ENCODE assay signal across 40 cellular contexts in genomic region chr10:36033808-36034207, GRCh38.
"Had no signal": no experiment of that assay in that cellular context is flagged by ENCODE, and none has a peak within 500 bp of the region (broad histone marks: within the 10 kb centered on the region; RNA-seq: fewer than 3 reads in every experiment).

No MANE protein-coding gene starts in this region.

- H3K27ac ChIP-seq: adrenal gland, ascending aorta, brain microvascular endothelial cell, breast epithelium, cardiac muscle cell had no signal

- H3K9me3 Mint-ChIP-seq: activated naive CD4-positive, alpha-beta T cell treated with anti-CD3 and anti-CD28 coated beads for 36 hours; activated naive CD4-positive, alpha-beta T cell treated with anti-CD3 and anti-CD28 coated beads, Interleukin-2, amount 10 ng/mL, durations not matched to agents 7 days and 5 days; activated naive CD4-positive, alpha-beta T cell treated with anti-CD3 and anti-CD28 coated beads, Interleukin-2, amount 50 U/mL, for 24 hours; activated naive CD8-positive, alpha-beta T cell treated with anti-CD3 and anti-CD28 coated beads for 36 hours; activated naive CD8-positive, alpha-beta T cell treated with anti-CD3 and anti-CD28 coated beads, Interleukin-2, amount 10 ng/mL, durations not matched to agents 7 days and 5 days; activated naive CD8-positive, alpha-beta T cell treated with anti-CD3 and anti-CD28 coated beads, Interleukin-2, amount 50 U/mL, for 24 hours; activated T-cell treated with anti-CD3 and anti-CD28 coated beads, Interleukin-2, amount 50 U/mL, for 24 hours; activated T-cell treated with anti-CD3 and anti-CD28 coated beads, Interleukin-2, amount 50 U/mL, for 4 hours; activated T-cell treated with anti-CD3 and anti-CD28 coated beads, Interleukin-2, amount 50 U/mL, for 72 hours; activated T-helper 1 cell treated with anti-CD3 and anti-CD28 coated beads, Interleukin-12 subunit alpha, Interleukin-12 subunit beta, Interleukin-2, Interleukin-4 antibody, amounts not matched to agents 30 ng/mL and 10 ng/mL and 1 ng/mL, durations not matched to agents 14 hours and 24 hours and 36 hours; activated T-helper 2 cell treated with anti-CD3 and anti-CD28 coated beads, Interferon-gamma antibody, Interleukin-2, Interleukin-4, amounts not matched to agents 10 μg/mL and 5 μg/mL and 100 μg/mL, durations not matched to agents 14 hours and 24 hours and 36 hours had no signal

- H3K4me3 Mint-ChIP-seq: activated naive CD4-positive, alpha-beta T cell treated with anti-CD3 and anti-CD28 coated beads for 36 hours; activated naive CD4-positive, alpha-beta T cell treated with anti-CD3 and anti-CD28 coated beads, Interleukin-2, amount 10 ng/mL, durations not matched to agents 7 days and 5 days; activated naive CD4-positive, alpha-beta T cell treated with anti-CD3 and anti-CD28 coated beads, Interleukin-2, amount 50 U/mL, for 24 hours; activated naive CD8-positive, alpha-beta T cell; activated naive CD8-positive, alpha-beta T cell treated with anti-CD3 and anti-CD28 coated beads for 36 hours; activated naive CD8-positive, alpha-beta T cell treated with anti-CD3 and anti-CD28 coated beads, Interleukin-2, amount 10 ng/mL, durations not matched to agents 7 days and 5 days; activated naive CD8-positive, alpha-beta T cell treated with anti-CD3 and anti-CD28 coated beads, Interleukin-2, amount 50 U/mL, for 24 hours; activated T-cell treated with anti-CD3 and anti-CD28 coated beads, Interleukin-2, amount 50 U/mL, for 24 hours; activated T-cell treated with anti-CD3 and anti-CD28 coated beads, Interleukin-2, amount 50 U/mL, for 4 hours; activated T-cell treated with anti-CD3 and anti-CD28 coated beads, Interleukin-2, amount 50 U/mL, for 72 hours; activated T-helper 1 cell treated with anti-CD3 and anti-CD28 coated beads, Interleukin-12 subunit alpha, Interleukin-12 subunit beta, Interleukin-2, Interleukin-4 antibody, amounts not matched to agents 30 ng/mL and 10 ng/mL and 1 ng/mL, durations not matched to agents 14 hours and 24 hours and 36 hours; activated T-helper 17 cell treated with anti-CD3 and anti-CD28 coated beads, Interleukin-2, amount 50 U/mL, for 72 hours; brain; central memory CD8-positive, alpha-beta T cell had no signal

- DNase-seq: activated effector memory CD4-positive, alpha-beta T cell treated with anti-CD3 and anti-CD28 coated beads, Interleukin-2, amount 50 U/mL, for 16 hours; activated effector memory CD4-positive, alpha-beta T cell treated with Interleukin-2 at 50 U/mL for 16 hours; activated gamma-delta T cell; activated gamma-delta T cell treated with Interleukin-2 at 50 U/mL for 16 hours; activated naive CD4-positive, alpha-beta T cell; activated naive CD4-positive, alpha-beta T cell treated with anti-CD3 and anti-CD28 coated beads for 36 hours; activated naive CD4-positive, alpha-beta T cell treated with anti-CD3 and anti-CD28 coated beads, Interleukin-2, amount 10 ng/mL, durations not matched to agents 7 days and 5 days; activated naive CD4-positive, alpha-beta T cell treated with anti-CD3 and anti-CD28 coated beads, Interleukin-2, amount 50 U/mL, for 16 hours; activated naive CD4-positive, alpha-beta T cell treated with Interleukin-2 at 50 U/mL for 16 hours; activated naive CD8-positive, alpha-beta T cell treated with anti-CD3 and anti-CD28 coated beads for 36 hours; activated naive CD8-positive, alpha-beta T cell treated with anti-CD3 and anti-CD28 coated beads, Interleukin-2, amount 10 ng/mL, durations not matched to agents 7 days and 5 days; activated naive CD8-positive, alpha-beta T cell treated with anti-CD3 and anti-CD28 coated beads, Interleukin-2, amount 50 U/mL, for 24 hours; activated T-cell treated with anti-CD3 and anti-CD28 coated beads for 4 hours; activated T-cell treated with anti-CD3 and anti-CD28 coated beads, Interleukin-2, amount 50 U/mL, for 1 hour; activated T-cell treated with anti-CD3 and anti-CD28 coated beads, Interleukin-2, amount 50 U/mL, for 24 hours; activated T-cell treated with anti-CD3 and anti-CD28 coated beads, Interleukin-2, amount 50 U/mL, for 4 hours; activated T-cell treated with anti-CD3 and anti-CD28 coated beads, Interleukin-2, amount 50 U/mL, for 48 hours; activated T-cell treated with anti-CD3 and anti-CD28 coated beads, Interleukin-2, amount 50 U/mL, for 72 hours; adrenal gland; amniotic stem cell; amygdala; anterior cingulate cortex; aorta; brain microvascular endothelial cell; caudate nucleus; central memory CD4-positive, alpha-beta T cell; cerebellar nuclear complex had no signal

- H3K9me3 ChIP-seq: adrenal gland, ascending aorta, breast epithelium had no signal

- H3K27me3 ChIP-seq: adrenal gland, ascending aorta, brain microvascular endothelial cell, breast epithelium, cardiac muscle cell had no signal

- H3K27me3 Mint-ChIP-seq: activated naive CD4-positive, alpha-beta T cell treated with anti-CD3 and anti-CD28 coated beads, Interleukin-2, amount 10 ng/mL, durations not matched to agents 7 days and 5 days; activated naive CD4-positive, alpha-beta T cell treated with anti-CD3 and anti-CD28 coated beads, Interleukin-2, amount 50 U/mL, for 24 hours; activated naive CD8-positive, alpha-beta T cell; activated naive CD8-positive, alpha-beta T cell treated with anti-CD3 and anti-CD28 coated beads for 36 hours; activated naive CD8-positive, alpha-beta T cell treated with anti-CD3 and anti-CD28 coated beads, Interleukin-2, amount 10 ng/mL, durations not matched to agents 7 days and 5 days; activated naive CD8-positive, alpha-beta T cell treated with anti-CD3 and anti-CD28 coated beads, Interleukin-2, amount 50 U/mL, for 24 hours; activated T-cell treated with anti-CD3 and anti-CD28 coated beads, Interleukin-2, amount 50 U/mL, for 24 hours; brain; central memory CD8-positive, alpha-beta T cell had no signal

- H3K27ac Mint-ChIP-seq: activated naive CD4-positive, alpha-beta T cell treated with anti-CD3 and anti-CD28 coated beads for 36 hours; activated naive CD4-positive, alpha-beta T cell treated with anti-CD3 and anti-CD28 coated beads, Interleukin-2, amount 10 ng/mL, durations not matched to agents 7 days and 5 days; activated naive CD4-positive, alpha-beta T cell treated with anti-CD3 and anti-CD28 coated beads, Interleukin-2, amount 50 U/mL, for 24 hours; activated naive CD4-positive, alpha-beta T cell treated with anti-CD3 and anti-CD28 coated beads, Interleukin-2, amount 50 U/mL, for 72 hours; activated naive CD8-positive, alpha-beta T cell; activated naive CD8-positive, alpha-beta T cell treated with anti-CD3 and anti-CD28 coated beads for 36 hours; activated naive CD8-positive, alpha-beta T cell treated with anti-CD3 and anti-CD28 coated beads, Interleukin-2, amount 10 ng/mL, durations not matched to agents 7 days and 5 days; activated naive CD8-positive, alpha-beta T cell treated with anti-CD3 and anti-CD28 coated beads, Interleukin-2, amount 50 U/mL, for 24 hours; activated T-cell treated with anti-CD3 and anti-CD28 coated beads, Interleukin-2, amount 50 U/mL, for 24 hours; activated T-cell treated with anti-CD3 and anti-CD28 coated beads, Interleukin-2, amount 50 U/mL, for 72 hours; activated T-helper 1 cell treated with anti-CD3 and anti-CD28 coated beads, Interleukin-12 subunit alpha, Interleukin-12 subunit beta, Interleukin-2, Interleukin-4 antibody, amounts not matched to agents 30 ng/mL and 10 ng/mL and 1 ng/mL, durations not matched to agents 14 hours and 24 hours and 36 hours; activated T-helper 17 cell treated with anti-CD3 and anti-CD28 coated beads, Interleukin-2, amount 50 U/mL, for 72 hours; activated T-helper 2 cell treated with anti-CD3 and anti-CD28 coated beads, Interferon-gamma antibody, Interleukin-2, Interleukin-4, amounts not matched to agents 10 μg/mL and 5 μg/mL and 100 μg/mL, durations not matched to agents 14 hours and 24 hours and 36 hours; brain had no signal

- FAIRE-seq: astrocyte, bronchial epithelial cell had no signal

- H3K36me3 Mint-ChIP-seq: activated naive CD4-positive, alpha-beta T cell treated with anti-CD3 and anti-CD28 coated beads, Interleukin-2, amount 10 ng/mL, durations not matched to agents 7 days and 5 days; activated naive CD4-positive, alpha-beta T cell treated with anti-CD3 and anti-CD28 coated beads, Interleukin-2, amount 50 U/mL, for 24 hours; activated naive CD4-positive, alpha-beta T cell treated with anti-CD3 and anti-CD28 coated beads, Interleukin-2, amount 50 U/mL, for 72 hours; activated naive CD8-positive, alpha-beta T cell; activated naive CD8-positive, alpha-beta T cell treated with anti-CD3 and anti-CD28 coated beads for 36 hours; activated naive CD8-positive, alpha-beta T cell treated with anti-CD3 and anti-CD28 coated beads, Interleukin-2, amount 10 ng/mL, durations not matched to agents 7 days and 5 days; brain had no signal

- H3K4me1 Mint-ChIP-seq: activated naive CD4-positive, alpha-beta T cell treated with anti-CD3 and anti-CD28 coated beads, Interleukin-2, amount 10 ng/mL, durations not matched to agents 7 days and 5 days; activated naive CD4-positive, alpha-beta T cell treated with anti-CD3 and anti-CD28 coated beads, Interleukin-2, amount 50 U/mL, for 24 hours; activated naive CD8-positive, alpha-beta T cell treated with anti-CD3 and anti-CD28 coated beads for 36 hours; activated naive CD8-positive, alpha-beta T cell treated with anti-CD3 and anti-CD28 coated beads, Interleukin-2, amount 10 ng/mL, durations not matched to agents 7 days and 5 days; activated naive CD8-positive, alpha-beta T cell treated with anti-CD3 and anti-CD28 coated beads, Interleukin-2, amount 50 U/mL, for 24 hours; activated T-helper 17 cell treated with anti-CD3 and anti-CD28 coated beads, Interleukin-2, amount 50 U/mL, for 72 hours; central memory CD8-positive, alpha-beta T cell had no signal

- H3K36me3 ChIP-seq: adrenal gland, ascending aorta, brain microvascular endothelial cell, breast epithelium, cardiac muscle cell had no signal

- ATAC-seq: activated naive CD4-positive, alpha-beta T cell treated with anti-CD3 and anti-CD28 coated beads, Interleukin-2, amount 50 U/mL, for 72 hours; activated naive CD8-positive, alpha-beta T cell treated with anti-CD3 and anti-CD28 coated beads, Interleukin-2, amount 50 U/mL, for 24 hours; activated T-cell treated with anti-CD3 and anti-CD28 coated beads, Interleukin-2, amount 50 U/mL, for 4 hours; activated T-cell treated with anti-CD3 and anti-CD28 coated beads, Interleukin-2, amount 50 U/mL, for 72 hours; activated T-helper 17 cell treated with anti-CD3 and anti-CD28 coated beads, Interleukin-2, amount 50 U/mL, for 72 hours had no signal

- H3K4me1 ChIP-seq: adrenal gland, ascending aorta, breast epithelium had no signal

- H3K4me3 ChIP-seq: adrenal gland, ascending aorta, breast epithelium, cardiac muscle cell had no signal
